In the genomic region with DNA sequence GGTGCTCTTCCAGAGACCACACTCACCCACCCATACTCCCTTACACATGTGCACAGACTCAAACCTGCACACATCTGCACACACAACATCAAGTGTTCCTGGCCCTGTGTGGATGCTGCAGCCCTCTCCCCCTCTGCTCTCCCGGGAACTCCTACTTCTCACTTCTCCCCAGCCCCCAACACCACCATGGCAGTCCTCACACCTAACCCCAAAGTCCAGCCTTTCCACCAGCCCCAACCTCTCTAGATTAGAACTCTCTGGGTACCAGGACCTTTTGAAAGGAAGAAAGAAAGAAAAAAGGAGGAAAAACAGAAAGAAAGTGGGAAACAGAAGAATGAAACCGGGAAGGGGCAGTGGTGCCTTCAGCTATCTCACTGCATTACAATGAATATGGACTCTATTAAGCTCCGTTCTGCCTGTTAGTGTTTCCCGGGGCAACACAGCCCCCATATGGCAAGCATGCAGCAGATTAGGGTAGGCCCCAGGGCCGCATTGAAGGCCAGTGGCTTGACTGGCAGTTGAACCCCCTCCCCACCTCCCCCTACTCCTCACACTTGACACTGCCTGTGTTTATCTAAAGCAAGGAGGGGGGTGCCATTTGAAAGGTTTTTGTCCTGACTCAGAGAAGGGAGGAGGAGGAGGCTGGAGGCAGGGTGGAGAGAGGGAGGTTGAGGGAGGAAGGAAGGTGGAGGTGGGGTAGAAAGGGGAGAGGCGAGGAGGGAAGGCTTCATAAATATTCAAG, we compare ENCODE assay signal across 2 cellular contexts.
A peak's percentile ranks its signal among the peaks of the same experiment; 100 is the strongest.
TF ChIP-seq lines count a peak whose summit lies in the region.

No MANE protein-coding gene starts in this region.

TF ChIP-seq in H1, 55 proteins besides CTCF, POLR2A, EP300 and RAD21:
- TF ChIP-seq RNF2 (IDR thresholded peaks at IDR 0.05; ENCODE audit: borderline replicate concordance, low read depth, low read length, missing control alignments, poor library complexity, severe bottlenecking) (no peak), POU5F1 (IDR thresholded peaks at IDR 0.05; ENCODE audit: low read depth, low read length) (no peak), CBX5 (IDR thresholded peaks at IDR 0.05; ENCODE audit: low read depth, low read length) (no peak), ZNF274 (IDR thresholded peaks at IDR 0.05; ENCODE audit: borderline replicate concordance, extremely low read depth, low read length) (no peak), SP2 (IDR thresholded peaks at IDR 0.05; ENCODE audit: low read length) (no peak), JUN (IDR thresholded peaks at IDR 0.05; ENCODE audit: low read depth, low read length) (0 out of 2 replicates have a peak, but pooled peaks have one; percentile 35), SUZ12 (IDR thresholded peaks at IDR 0.05; ENCODE audit: low read length) (no peak), RFX5 (IDR thresholded peaks at IDR 0.05; ENCODE audit: borderline replicate concordance, low read depth, low read length) (no peak), KDM1A (IDR thresholded peaks at IDR 0.05; ENCODE audit: borderline replicate concordance, low read length) (peak; percentile 78), JUND (IDR thresholded peaks at IDR 0.05; ENCODE audit: low read length) (peak; percentile 74), RBBP5 (IDR thresholded peaks at IDR 0.05; ENCODE audit: borderline replicate concordance, low read depth, low read length) (no peak), HDAC6 (IDR thresholded peaks at IDR 0.05; ENCODE audit: low read depth, low read length) (no peak), SIN3A (conservative IDR thresholded peaks at IDR 0.05 in 1 of 2, IDR thresholded peaks at IDR 0.05 in 1 of 2; ENCODE audit: low read depth in 1 of 2, low read length in 2 of 2) (0 out of 4 replicates have a peak, but pooled peaks of 1 of the 2 experiments have one; percentile 37), CHD1 (IDR thresholded peaks at IDR 0.05; ENCODE audit: low read depth, low read length) (no peak), GTF2F1 (IDR thresholded peaks at IDR 0.05; ENCODE audit: borderline replicate concordance, low read depth, low read length) (no peak), MAFK (IDR thresholded peaks at IDR 0.05; ENCODE audit: low read depth, low read length) (no peak), CREB1 (IDR thresholded peaks at IDR 0.05) (no peak; the same call in 1 of the 2 replicates), ATF3 (IDR thresholded peaks at IDR 0.05; ENCODE audit: insufficient read depth, low read depth, low read length) (no peak), TCF12 (IDR thresholded peaks at IDR 0.05; ENCODE audit: low read depth, low read length) (no peak), CHD2 (IDR thresholded peaks at IDR 0.05; ENCODE audit: low read length) (no peak), BCL11A (IDR thresholded peaks at IDR 0.05; ENCODE audit: low read depth in 2 of 2, low read length in 2 of 2) (no peak), EZH2 (IDR thresholded peaks at IDR 0.05; ENCODE audit: low read depth, low read length, severe bottlenecking) (no peak), MAX (IDR thresholded peaks at IDR 0.05) (peak; percentile 69; the same call in 1 of the 2 replicates), POLR2AphosphoS5 (IDR thresholded peaks at IDR 0.05; ENCODE audit: low read depth, low read length) (no peak), E2F6 (IDR thresholded peaks at IDR 0.05) (peak; percentile 29; the same call in 1 of the 2 replicates), ASH2L (IDR thresholded peaks at IDR 0.05; ENCODE audit: low read length) (peak; percentile 74)

TF ChIP-seq in GM12891, 5 proteins besides CTCF, POLR2A, EP300 and RAD21 (continued from another document):
- TF ChIP-seq PAX5 (IDR thresholded peaks at IDR 0.05; ENCODE audit: insufficient read depth, low read length, severe bottlenecking): no peak
- no peak for TF ChIP-seq SPI1 (IDR thresholded peaks at IDR 0.05; ENCODE audit: low read depth, low read length)
- no peak for TF ChIP-seq POU2F2 (IDR thresholded peaks at IDR 0.05; ENCODE audit: low read depth, low read length)
- TF ChIP-seq POLR2AphosphoS5 (IDR thresholded peaks at IDR 0.05; ENCODE audit: low read depth, low read length): no peak
